ENCODE assay signal across 30 cellular contexts in genomic region chr2:127041259-127041970, GRCh38.
A peak's percentile ranks its signal among the peaks of the same experiment; 100 is the strongest.
DNase-seq lines count a peak whose midpoint lies in the region; ATAC-seq, FAIRE-seq and TF ChIP-seq lines count a peak whose summit lies in the region.
"Had no signal": no experiment of that assay in that cellular context is flagged by ENCODE, and none has a peak within 500 bp of the region (broad histone marks: within the 10 kb centered on the region; RNA-seq: fewer than 3 reads in every experiment).

No MANE protein-coding gene starts in this region.

- H3K27me3 ChIP-seq in BLaER1 (no peaks in the 10 kb centered on the region), K562 (ENCODE audit: control insufficient read depth in 2 of 2, insufficient read depth in 2 of 2, low read length in 2 of 2) (peaks cover 3 to 78% of the 10 kb centered on the region in 2 experiments), neural progenitor cell (no peaks in the 10 kb centered on the region)
- H3K27me3 ChIP-seq: adrenal gland, body of pancreas, SJSA1, tibial nerve had no signal

- H3K9me3 Mint-ChIP-seq in neural progenitor cell, result peaks cover 2% of the 10 kb centered on the region
- no peaks in the 10 kb centered on the region for H3K9me3 Mint-ChIP-seq in activated CD4-positive, alpha-beta memory T cell treated with anti-CD3 and anti-CD28 coated beads, Interleukin-2, amount 10 ng/mL, durations not matched to agents 7 days and 5 days
- H3K9me3 Mint-ChIP-seq: activated B cell treated with CpG ODN at 0.5 μM for 24 hours; naive thymus-derived CD8-positive, alpha-beta T cell; T-cell had no signal

- in situ Hi-C loops in K562 (cut with MboI), result no loop called here

- H3K4me2 ChIP-seq in BLaER1 (peak overlapping the region; percentile 85; the same call in 1 of the 2 replicates), K562 (ENCODE audit: insufficient read depth, low read length) (no peak overlapping the region), neural progenitor cell (no peak overlapping the region)

- no peak for TF ChIP-seq POLR2A in K562 (conservative IDR thresholded peaks at IDR 0.05)

- no peaks in the 10 kb centered on the region for H3K36me3 ChIP-seq in BLaER1
- no peaks in the 10 kb centered on the region for H3K36me3 ChIP-seq in K562 (ENCODE audit: control insufficient read depth, insufficient read depth, low read length)
- H3K36me3 ChIP-seq in neural progenitor cell, result no peaks in the 10 kb centered on the region
- H3K36me3 ChIP-seq: adrenal gland, SJSA1, tibial nerve had no signal

- H3K4me3 Mint-ChIP-seq in neural progenitor cell, result no peak overlapping the region
- H3K4me3 Mint-ChIP-seq in activated CD4-positive, alpha-beta memory T cell treated with anti-CD3 and anti-CD28 coated beads, Interleukin-2, amount 10 ng/mL, durations not matched to agents 7 days and 5 days, result no peak overlapping the region
- H3K4me3 Mint-ChIP-seq: activated B cell treated with CpG ODN at 0.5 μM for 24 hours; activated naive CD4-positive, alpha-beta T cell treated with anti-CD3 and anti-CD28 coated beads, Interleukin-2, amount 10 ng/mL, durations not matched to agents 7 days and 5 days; CD14-positive monocyte; naive thymus-derived CD8-positive, alpha-beta T cell; T-cell had no signal

- H4K20me1 ChIP-seq in BLaER1 (no peaks in the 10 kb centered on the region), K562 (replicated peaks; ENCODE audit: control insufficient read depth, insufficient read depth, low read length) (no peaks in the 10 kb centered on the region), neural progenitor cell (ENCODE audit: low read depth) (no peaks in the 10 kb centered on the region)

- CTCF ChIA-PET in K562 (lab: Yijun Ruan, JAX; ENCODE audit: low intra/inter-chr PET ratio), result no interaction called here
- CTCF ChIA-PET in activated CD4-positive, alpha-beta memory T cell treated with anti-CD3 and anti-CD28 coated beads, Interleukin-2, amount 10 ng/mL, durations not matched to agents 7 days and 5 days (lab: Charles Lee), result interaction anchor here (1.2 to 1.4 kb wide), 2 partner anchors 8 to 9 kb away, joined by 3 to 4 read pairs; no protein-coding TSS in a partner anchor

- H3K4me3 ChIP-seq in BLaER1, result no peak overlapping the region
- H3K4me3 ChIP-seq in K562, result no peak overlapping the region
- no peak overlapping the region for H3K4me3 ChIP-seq in neural progenitor cell
- H3K4me3 ChIP-seq: adrenal gland, body of pancreas, lung, psoas muscle, SJSA1, tibial nerve had no signal

- TF ChIP-seq CTCF in K562 (IDR thresholded peaks at IDR 0.05 in 2 of 3, conservative IDR thresholded peaks at IDR 0.05 in 1 of 3; ENCODE audit: insufficient read depth in 2 of 3, low read depth in 1 of 3, low read length in 3 of 3) (no peak), neural progenitor cell (IDR thresholded peaks at IDR 0.05) (peak; percentile 10)

- no peak for FAIRE-seq in K562 (lab: Jason Lieb, UNC)
- FAIRE-seq: GM18507, GM19239 had no signal

- no peaks in the 10 kb centered on the region for H3K36me3 Mint-ChIP-seq in neural progenitor cell
- peaks cover under 1% of the 10 kb centered on the region for H3K36me3 Mint-ChIP-seq in activated CD4-positive, alpha-beta memory T cell treated with anti-CD3 and anti-CD28 coated beads, Interleukin-2, amount 10 ng/mL, durations not matched to agents 7 days and 5 days (ENCODE audit: low read depth)
- H3K36me3 Mint-ChIP-seq: CD14-positive monocyte; naive thymus-derived CD8-positive, alpha-beta T cell had no signal

- peaks cover 4% of the 10 kb centered on the region for H3K4me1 Mint-ChIP-seq in neural progenitor cell
- peaks cover 12% of the 10 kb centered on the region for H3K4me1 Mint-ChIP-seq in activated CD4-positive, alpha-beta memory T cell treated with anti-CD3 and anti-CD28 coated beads, Interleukin-2, amount 10 ng/mL, durations not matched to agents 7 days and 5 days
- H3K4me1 Mint-ChIP-seq: activated naive CD4-positive, alpha-beta T cell treated with anti-CD3 and anti-CD28 coated beads, Interleukin-2, amount 10 ng/mL, durations not matched to agents 7 days and 5 days; CD14-positive monocyte had no signal

- H3K9ac ChIP-seq in BLaER1 (no peak overlapping the region), K562 (ENCODE audit: insufficient read depth in 1 of 2, low read depth in 2 of 2, low read length in 2 of 2) (no peak overlapping the region), neural progenitor cell (no peak overlapping the region)

- H3K9me1 ChIP-seq in K562 (ENCODE audit: control insufficient read depth, insufficient read depth, low read length), result no peaks in the 10 kb centered on the region

- H3K4me1 ChIP-seq in BLaER1, result peaks cover 59% of the 10 kb centered on the region
- peaks cover 0 to 4% of the 10 kb centered on the region in 2 experiments; a peak in 1 of 5 replicates for H3K4me1 ChIP-seq in K562 (replicated peaks in 1 of 2; ENCODE audit: control insufficient read depth in 2 of 2, insufficient read depth in 2 of 2, low read length in 2 of 2)
- no peaks in the 10 kb centered on the region for H3K4me1 ChIP-seq in neural progenitor cell
- H3K4me1 ChIP-seq: SJSA1 had no signal

- H3K9me3 ChIP-seq in BLaER1 (no peaks in the 10 kb centered on the region), K562 (replicated peaks; ENCODE audit: control insufficient read depth, insufficient read depth, low read depth, low read length) (0 out of 2 replicates have a peak, but pooled peaks cover 2% of the 10 kb centered on the region), neural progenitor cell (ENCODE audit: low read depth) (no peaks in the 10 kb centered on the region)
- H3K9me3 ChIP-seq: adrenal gland, body of pancreas, psoas muscle, SJSA1, tibial nerve had no signal

- no peak overlapping the region for H2AFZ ChIP-seq in K562 (ENCODE audit: low read depth, low read length)
- H2AFZ ChIP-seq in neural progenitor cell (replicated peaks), result no peak overlapping the region

- H3K79me2 ChIP-seq in K562 (ENCODE audit: control insufficient read depth, insufficient read depth, low read length), result no peaks in the 10 kb centered on the region
- H3K79me2 ChIP-seq in neural progenitor cell (ENCODE audit: low read depth), result no peaks in the 10 kb centered on the region

- H3K27ac ChIP-seq in BLaER1 (no peak overlapping the region), K562 (ENCODE audit: extremely low read depth, low read depth, low read length) (no peak overlapping the region), neural progenitor cell (no peak overlapping the region)
- H3K27ac ChIP-seq: adrenal gland, body of pancreas, psoas muscle, RWPE1, SJSA1, tibial nerve had no signal

- no peak for TF ChIP-seq EP300 in K562 (IDR thresholded peaks at IDR 0.05; ENCODE audit: low read length)

- no TSS peak for BruUV-seq in K562 (replicated peaks; lab: Mats Ljungman, UMichigan)

- POLR2A ChIA-PET in K562 (lab: Yijun Ruan, JAX), result interaction anchor here (1.6 kb wide), 1 partner anchor 10 kb away, joined by 3 read pairs; no protein-coding TSS in a partner anchor
- POLR2A ChIA-PET in activated CD4-positive, alpha-beta memory T cell treated with anti-CD3 and anti-CD28 coated beads, Interleukin-2, amount 10 ng/mL, durations not matched to agents 7 days and 5 days (lab: Charles Lee), result no interaction called here

- H3K27me3 Mint-ChIP-seq in neural progenitor cell (ENCODE audit: insufficient read depth, low read depth), result peaks cover 2% of the 10 kb centered on the region
- H3K27me3 Mint-ChIP-seq in activated CD4-positive, alpha-beta memory T cell treated with anti-CD3 and anti-CD28 coated beads, Interleukin-2, amount 10 ng/mL, durations not matched to agents 7 days and 5 days, result no peaks in the 10 kb centered on the region
- H3K27me3 Mint-ChIP-seq: activated B cell treated with CpG ODN at 0.5 μM for 24 hours; naive thymus-derived CD8-positive, alpha-beta T cell; T-cell had no signal

- intact Hi-C loops in K562 (cut with micrococcal nuclease), result no loop called here

- 2% methylated on average over 14 of the region's 15 CpGs for WGBS in K562 (ENCODE audit: insufficient coverage, low coverage, missing lambda C conversion rate)

- peak; percentile 8 for DNase-seq in GM03348 (ENCODE audit: low spot score)
- DNase-seq in K562 (ENCODE audit: extremely low read depth in 1 of 4, low spot score in 3 of 4), result no peak
- DNase-seq in neural progenitor cell (ENCODE audit: low spot score), result no peak
- no peak for DNase-seq in activated CD4-positive, alpha-beta memory T cell treated with anti-CD3 and anti-CD28 coated beads, Interleukin-2, amount 10 ng/mL, durations not matched to agents 7 days and 5 days
- no peak for DNase-seq in NCI-H446 treated with DMSO at 0.1 percent for 48 hours (lab: John Stamatoyannopoulos, UW)
- DNase-seq: activated B cell treated with CpG ODN at 0.5 μM for 24 hours; activated naive CD4-positive, alpha-beta T cell treated with anti-CD3 and anti-CD28 coated beads, Interleukin-2, amount 10 ng/mL, durations not matched to agents 7 days and 5 days; adrenal gland; body of pancreas; DND-41; foreskin melanocyte; Kasumi-1; naive thymus-derived CD8-positive, alpha-beta T cell; NCI-H146; NCI-H2107; NCI-H345; NCI-H774; nucleus accumbens; psoas muscle; stimulated activated CD4-positive, alpha-beta T cell treated with anti-CD3 and anti-CD28 coated beads, Interleukin-4, amount 100 ng/mL, for 1 hour; T-cell had no signal

- peaks cover 10% of the 10 kb centered on the region for H3F3A ChIP-seq in neural progenitor cell (ENCODE audit: low read depth)

- H3K27ac Mint-ChIP-seq in neural progenitor cell, result no peak overlapping the region
- H3K27ac Mint-ChIP-seq in activated CD4-positive, alpha-beta memory T cell treated with anti-CD3 and anti-CD28 coated beads, Interleukin-2, amount 10 ng/mL, durations not matched to agents 7 days and 5 days, result no peak overlapping the region
- H3K27ac Mint-ChIP-seq: activated B cell treated with CpG ODN at 0.5 μM for 24 hours; activated naive CD4-positive, alpha-beta T cell treated with anti-CD3 and anti-CD28 coated beads, Interleukin-2, amount 10 ng/mL, durations not matched to agents 7 days and 5 days; CD14-positive monocyte; T-cell had no signal

- TF ChIP-seq RAD21 in K562 (CRISPR knock-in tag; conservative IDR thresholded peaks at IDR 0.05 in 1 of 2, IDR thresholded peaks at IDR 0.05 in 1 of 2), result no peak

- no peak for ATAC-seq in K562
- ATAC-seq in GM19351 (IDR thresholded peaks at IDR 0.05; ENCODE audit: unreplicated experiment), result no peak
- ATAC-seq: body of pancreas; naive thymus-derived CD8-positive, alpha-beta T cell; psoas muscle; T-cell had no signal

TF ChIP-seq in K562, 482 proteins besides CTCF, POLR2A, EP300 and RAD21:
- TF ChIP-seq PKNOX1 (IDR thresholded peaks at IDR 0.05) (peak; percentile 59), TCF7L2 (IDR thresholded peaks at IDR 0.05; ENCODE audit: low read depth, low read length) (no peak)
